ENCODE assay signal across 33 cellular contexts in genomic region chr5:14568333-14568732, GRCh38.
"Had no signal": no experiment of that assay in that cellular context is flagged by ENCODE, and none has a peak within 500 bp of the region (broad histone marks: within the 10 kb centered on the region; RNA-seq: fewer than 3 reads in every experiment).

No MANE protein-coding gene starts in this region.

- DNase-seq: activated effector memory CD4-positive, alpha-beta T cell treated with anti-CD3 and anti-CD28 coated beads, Interleukin-2, amount 50 U/mL, for 16 hours; activated effector memory CD4-positive, alpha-beta T cell treated with Interleukin-2 at 50 U/mL for 16 hours; activated gamma-delta T cell; activated gamma-delta T cell treated with Interleukin-2 at 50 U/mL for 16 hours; activated naive CD4-positive, alpha-beta T cell; activated naive CD4-positive, alpha-beta T cell treated with anti-CD3 and anti-CD28 coated beads for 36 hours; activated naive CD4-positive, alpha-beta T cell treated with anti-CD3 and anti-CD28 coated beads, Interleukin-2, amount 10 ng/mL, durations not matched to agents 7 days and 5 days; activated naive CD4-positive, alpha-beta T cell treated with anti-CD3 and anti-CD28 coated beads, Interleukin-2, amount 50 U/mL, for 16 hours; activated naive CD4-positive, alpha-beta T cell treated with Interleukin-2 at 50 U/mL for 16 hours; activated naive CD8-positive, alpha-beta T cell treated with anti-CD3 and anti-CD28 coated beads for 36 hours; activated naive CD8-positive, alpha-beta T cell treated with anti-CD3 and anti-CD28 coated beads, Interleukin-2, amount 10 ng/mL, durations not matched to agents 7 days and 5 days; activated naive CD8-positive, alpha-beta T cell treated with anti-CD3 and anti-CD28 coated beads, Interleukin-2, amount 50 U/mL, for 24 hours; activated T-cell treated with anti-CD3 and anti-CD28 coated beads, Interleukin-2, amount 50 U/mL, for 24 hours; activated T-cell treated with anti-CD3 and anti-CD28 coated beads, Interleukin-2, amount 50 U/mL, for 4 hours; activated T-cell treated with anti-CD3 and anti-CD28 coated beads, Interleukin-2, amount 50 U/mL, for 48 hours; activated T-cell treated with anti-CD3 and anti-CD28 coated beads, Interleukin-2, amount 50 U/mL, for 72 hours; adrenal gland; amniotic stem cell; amygdala; anterior cingulate cortex; aorta; body of pancreas; brain microvascular endothelial cell; caudate nucleus; central memory CD4-positive, alpha-beta T cell; cerebellar nuclear complex had no signal

- H3K4me1 ChIP-seq: adrenal gland, ascending aorta, body of pancreas, breast epithelium had no signal

- H3K36me3 ChIP-seq: adrenal gland, ascending aorta, brain microvascular endothelial cell, breast epithelium, cardiac muscle cell had no signal

- ATAC-seq: activated naive CD4-positive, alpha-beta T cell treated with anti-CD3 and anti-CD28 coated beads, Interleukin-2, amount 50 U/mL, for 72 hours; activated naive CD8-positive, alpha-beta T cell treated with anti-CD3 and anti-CD28 coated beads, Interleukin-2, amount 50 U/mL, for 24 hours; activated T-cell treated with anti-CD3 and anti-CD28 coated beads, Interleukin-2, amount 50 U/mL, for 4 hours; activated T-cell treated with anti-CD3 and anti-CD28 coated beads, Interleukin-2, amount 50 U/mL, for 72 hours; activated T-helper 17 cell treated with anti-CD3 and anti-CD28 coated beads, Interleukin-2, amount 50 U/mL, for 72 hours; body of pancreas had no signal

- H3K27ac ChIP-seq: adrenal gland, ascending aorta, body of pancreas, brain microvascular endothelial cell, breast epithelium, cardiac muscle cell had no signal

- H3K27me3 ChIP-seq: adrenal gland, ascending aorta, body of pancreas, brain microvascular endothelial cell, breast epithelium, cardiac muscle cell had no signal

- FAIRE-seq: astrocyte, bronchial epithelial cell had no signal

- H3K4me3 ChIP-seq: adrenal gland, ascending aorta, body of pancreas, breast epithelium, cardiac muscle cell had no signal

- H3K9me3 ChIP-seq: adrenal gland, ascending aorta, body of pancreas, breast epithelium had no signal
